In genomic region chr1:25239681-25240541, GRCh38 we compare ENCODE assay signal across 8 cellular contexts. TPM values are rescaled to one million over a fixed set of nuclear protein-coding genes. Genes with fewer than 3 reads are reported as not detected.
A peak's percentile ranks its signal among the peaks of the same experiment; 100 is the strongest.
DNase-seq lines count a peak whose midpoint lies in the region; ATAC-seq, FAIRE-seq and TF ChIP-seq lines count a peak whose summit lies in the region.

No MANE protein-coding gene starts in this region.

- H3K4me3 ChIP-seq in ACC112 (ENCODE audit: low read depth, low read length) = peak overlapping the region; percentile 71
- peak overlapping the region; percentile 38 for H3K4me3 ChIP-seq in WI38 (ENCODE audit: low read depth, low read length)
- peak overlapping the region; percentile 40 for H3K4me3 ChIP-seq in bronchial epithelial cell (ENCODE audit: low read depth, low read length)

- no peaks in the 10 kb centered on the region for H3K27me3 ChIP-seq in ACC112 (ENCODE audit: insufficient read depth, low read length)
- H3K27me3 ChIP-seq in bronchial epithelial cell (ENCODE audit: control insufficient read depth, insufficient read depth, low read length) = no peaks in the 10 kb centered on the region

- H3K27ac ChIP-seq in ACC112 (ENCODE audit: low read depth, low read length) = peak overlapping the region; percentile 73

- H3K79me2 ChIP-seq in ACC112 (ENCODE audit: control insufficient read depth, insufficient read depth, low read length, unreplicated experiment) = peaks cover 36% of the 10 kb centered on the region

- FAIRE-seq in bronchial epithelial cell (lab: Jason Lieb, UNC) = peak; percentile 18

- ATAC-seq in GM18861 (IDR thresholded peaks at IDR 0.05; ENCODE audit: unreplicated experiment) = peak; percentile 55
- ATAC-seq in HG03097 (IDR thresholded peaks at IDR 0.05; ENCODE audit: low FRiP score, unreplicated experiment) = peak; percentile 60

- peak overlapping the region; percentile 27 for H2AFZ ChIP-seq in ACC112 (ENCODE audit: low read length, unreplicated experiment)

- H3K36me3 ChIP-seq in ACC112 (ENCODE audit: insufficient read depth, low read length) = peaks cover 24% of the 10 kb centered on the region
- peaks cover 12% of the 10 kb centered on the region for H3K36me3 ChIP-seq in bronchial epithelial cell (ENCODE audit: control insufficient read depth, insufficient read depth, low read length)

- peak; percentile 99 for DNase-seq in NCI-H2196 (lab: John Stamatoyannopoulos, UW; ENCODE audit: unreplicated experiment)
- DNase-seq in bronchial epithelial cell (ENCODE audit: low read depth) = peak; percentile 91
- DNase-seq in iris pigment epithelial cell (ENCODE audit: low read depth) = peak; percentile 93
- DNase-seq in stimulated activated CD4-positive, alpha-beta T cell treated with anti-CD3 and anti-CD28 coated beads, Interleukin-12 subunit alpha, Interleukin-12 subunit beta, amount 100 ng/mL, for 24 hours (ENCODE audit: low read depth in 2 of 2) = peak; percentile 83 to 93

- H3K4me1 ChIP-seq in ACC112 (ENCODE audit: control insufficient read depth, insufficient read depth, low read length, unreplicated experiment) = peaks cover 39% of the 10 kb centered on the region

- TF ChIP-seq CTCF in WI38 (IDR thresholded peaks at IDR 0.05; ENCODE audit: low read depth, low read length) (peak; percentile 57), bronchial epithelial cell (IDR thresholded peaks at IDR 0.05; ENCODE audit: insufficient read depth, low read length, severe bottlenecking) (peak; percentile 85)

RNA-seq across cellular contexts. Expression of gene RSRP1, which starts 7.3 kb away (rescaled TPM):
- 84.0 and 92.9 TPM in 2 replicates for total RNA-seq in bronchial epithelial cell

RNA-seq across cellular contexts. Expression of gene SYF2, which starts 7.6 kb away (rescaled TPM):
- total RNA-seq in bronchial epithelial cell = 34.7 and 43.7 TPM in 2 replicates

RNA-seq across cellular contexts. Expression of gene RHD, which starts 32.4 kb away (rescaled TPM):
- not detected in 2 replicates for total RNA-seq in bronchial epithelial cell

Comparison
In these comparisons a context has a peak if more than half of its experiments do, and no peak if none do; other contexts are left out.
1. Peak in every context shown above with its lines: DNase-seq, ATAC-seq, H3K4me3 ChIP-seq and H3K27ac ChIP-seq.